Comparison of ENCODE assay signal across 14 cellular contexts in the genomic region with DNA sequence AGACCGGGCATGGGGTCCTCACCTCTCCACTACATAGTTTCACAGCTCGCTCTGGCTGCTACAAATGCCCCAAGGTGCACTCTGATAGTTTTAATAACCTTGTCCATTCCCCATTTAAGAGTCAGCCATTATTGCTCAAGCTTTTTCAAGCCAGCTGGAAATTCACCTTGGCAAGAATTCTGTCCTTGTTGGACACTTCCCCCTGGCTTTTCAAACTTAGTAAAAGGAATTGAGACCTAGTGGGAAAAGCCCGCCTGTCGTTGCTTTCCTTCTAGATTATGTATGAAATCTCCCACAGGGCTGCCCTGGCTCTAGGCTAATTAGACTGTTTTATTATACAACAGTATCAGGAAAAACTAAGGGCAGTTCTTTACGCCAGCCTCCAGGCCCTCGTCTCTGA.
"Had no signal": no experiment of that assay in that cellular context is flagged by ENCODE, and none has a peak within 500 bp of the region (broad histone marks: within the 10 kb centered on the region; RNA-seq: fewer than 3 reads in every experiment).

No MANE protein-coding gene starts in this region.

- DNase-seq: activated CD4-positive, alpha-beta T cell treated with anti-CD3 and anti-CD28 coated beads, Interleukin-2, amount 50 U/mL, for 4 hours; activated CD4-positive, CD25-positive, alpha-beta regulatory T cell treated with anti-CD3 and anti-CD28 coated beads, Interleukin-2, amount 50 U/mL, for 72 hours; activated naive CD4-positive, alpha-beta T cell treated with Interleukin-2 at 50 U/mL for 16 hours; central memory CD4-positive, alpha-beta T cell; colonic mucosa; lower lobe of right lung; naive B cell; ovary; stimulated activated naive CD8-positive, alpha-beta T cell treated with anti-CD3 and anti-CD28 coated beads, Interleukin-15, Interleukin-2, amounts not matched to agents 100 U/mL and 50 U/mL, for 24 hours; T-helper 1 cell; T1000; upper lobe of right lung had no signal

- H3K9me3 ChIP-seq: colonic mucosa, lower lobe of right lung, ovary, upper lobe of right lung had no signal

- H3K27ac Mint-ChIP-seq: activated T-helper 17 cell treated with anti-CD3 and anti-CD28 coated beads, Interleukin-2, amount 50 U/mL, for 72 hours had no signal

- H3K36me3 ChIP-seq: colonic mucosa, lower lobe of right lung, ovary, upper lobe of right lung had no signal

- H3K4me1 Mint-ChIP-seq: naive B cell had no signal

- H3K4me3 Mint-ChIP-seq: activated T-helper 17 cell treated with anti-CD3 and anti-CD28 coated beads, Interleukin-2, amount 50 U/mL, for 72 hours had no signal

- H3K27me3 ChIP-seq: colonic mucosa, ovary, upper lobe of right lung had no signal

- H3K27me3 Mint-ChIP-seq: activated T-helper 17 cell treated with anti-CD3 and anti-CD28 coated beads, Interleukin-2, amount 50 U/mL, for 72 hours had no signal

- ATAC-seq: activated T-helper 17 cell treated with anti-CD3 and anti-CD28 coated beads, Interleukin-2, amount 50 U/mL, for 72 hours; lower lobe of right lung; SK-N-SH treated with all-trans-retinoic acid at 6 μM for 48 hours; stimulated activated naive CD8-positive, alpha-beta T cell treated with anti-CD3 and anti-CD28 coated beads, Interleukin-15, Interleukin-2, amounts not matched to agents 100 U/mL and 50 U/mL, for 24 hours; upper lobe of right lung had no signal

- H3K4me1 ChIP-seq: colonic mucosa, lower lobe of right lung, upper lobe of right lung had no signal

- H3K27ac ChIP-seq: colonic mucosa, lower lobe of right lung, ovary, upper lobe of right lung had no signal

- H3K4me3 ChIP-seq: colonic mucosa, lower lobe of right lung, ovary, upper lobe of right lung had no signal

- H3K36me3 Mint-ChIP-seq: naive B cell had no signal
